ENCODE assay signal across 8 cellular contexts in genomic region chr20:53872561-53873248, GRCh38.
A peak's percentile ranks its signal among the peaks of the same experiment; 100 is the strongest.
DNase-seq lines count a peak whose midpoint lies in the region; ATAC-seq and TF ChIP-seq lines count a peak whose summit lies in the region.

No MANE protein-coding gene starts in this region.

- TF ChIP-seq EP300 in SK-N-SH (IDR thresholded peaks at IDR 0.05; ENCODE audit: borderline replicate concordance in 1 of 2, low read depth in 1 of 2, low read length in 1 of 2): no peak

- H3K27ac Mint-ChIP-seq in CD4-positive, alpha-beta T cell: peak overlapping the region; percentile 98
- H3K27ac Mint-ChIP-seq in central memory CD8-positive, alpha-beta T cell (ENCODE audit: low read depth): peak overlapping the region; percentile 95

- TF ChIP-seq CTCF in CD4-positive, alpha-beta T cell (IDR thresholded peaks at IDR 0.05): no peak
- TF ChIP-seq CTCF in SK-N-SH (IDR thresholded peaks at IDR 0.05): no peak

- H3K4me3 ChIP-seq in SK-N-SH (ENCODE audit: low read depth in 2 of 2, low read length in 1 of 2) (no peak overlapping the region), skeletal muscle satellite cell (ENCODE audit: low read length) (no peak overlapping the region)

- peak in 8 of 10 experiments; percentile 23 to 63 (median 38) for DNase-seq in CD4-positive, alpha-beta T cell
- DNase-seq in SK-N-SH: no peak
- peak in 1 of 2 donors; percentile 36 for DNase-seq in central memory CD8-positive, alpha-beta T cell (ENCODE audit: low spot score in 2 of 2)
- no peak for DNase-seq in iPS-NIHi11 (ENCODE audit: low spot score)
- no peak for DNase-seq in NCI-H226

- no peaks in the 10 kb centered on the region for H3K79me2 ChIP-seq in SK-N-SH (ENCODE audit: insufficient read depth)

- intact Hi-C loops in CD4-positive, alpha-beta T cell (cut with DNase I, micrococcal nuclease): loop anchor here (1.0 to 5.0 kb wide), 5 partner anchors 120 to 293 kb away; no protein-coding TSS in a partner anchor

- H3K4me1 ChIP-seq in SK-N-SH (ENCODE audit: control insufficient read depth in 1 of 2, insufficient read depth in 2 of 2, low read depth in 1 of 2, low read length in 1 of 2): peaks cover 9 to 36% of the 10 kb centered on the region in 2 experiments
- H3K4me1 ChIP-seq in skeletal muscle satellite cell (ENCODE audit: control insufficient read depth, insufficient read depth, low read length): peaks cover 40% of the 10 kb centered on the region

- peak overlapping the region; percentile 59; the same call in 1 of the 2 replicates for H3K9ac ChIP-seq in SK-N-SH
- peak overlapping the region; percentile 59 for H3K9ac ChIP-seq in skeletal muscle satellite cell (ENCODE audit: low read depth, low read length)

- peak overlapping the region; percentile 90 for H3K4me3 Mint-ChIP-seq in CD4-positive, alpha-beta T cell
- H3K4me3 Mint-ChIP-seq in central memory CD8-positive, alpha-beta T cell: peak overlapping the region; percentile 78

- H3K27me3 Mint-ChIP-seq in CD4-positive, alpha-beta T cell: no peaks in the 10 kb centered on the region
- no peaks in the 10 kb centered on the region for H3K27me3 Mint-ChIP-seq in central memory CD8-positive, alpha-beta T cell

- H3K36me3 ChIP-seq in SK-N-SH (replicated peaks in 1 of 2; ENCODE audit: control insufficient read depth in 1 of 2, insufficient read depth in 2 of 2, low read length in 1 of 2): no peaks in the 10 kb centered on the region
- no peaks in the 10 kb centered on the region for H3K36me3 ChIP-seq in skeletal muscle satellite cell (ENCODE audit: insufficient read depth, low read length)

- peaks cover 8% of the 10 kb centered on the region for H3K36me3 Mint-ChIP-seq in CD4-positive, alpha-beta T cell (ENCODE audit: low read depth)
- H3K36me3 Mint-ChIP-seq in central memory CD8-positive, alpha-beta T cell (ENCODE audit: insufficient read depth): peaks cover 19% of the 10 kb centered on the region

- peak overlapping the region; percentile 53 for H3K27ac ChIP-seq in CD4-positive, alpha-beta T cell (ENCODE audit: low read depth, low read length)
- peak overlapping the region; percentile 64 to 77 for H3K27ac ChIP-seq in SK-N-SH (ENCODE audit: low read depth in 2 of 2, low read length in 1 of 2)

- H3K9me3 ChIP-seq in CD4-positive, alpha-beta T cell (ENCODE audit: control insufficient read depth, low read length): no peaks in the 10 kb centered on the region
- H3K9me3 ChIP-seq in SK-N-SH: no peaks in the 10 kb centered on the region
- no peaks in the 10 kb centered on the region for H3K9me3 ChIP-seq in skeletal muscle satellite cell (replicated peaks; ENCODE audit: low read length)

- H3K9me3 Mint-ChIP-seq in CD4-positive, alpha-beta T cell: no peaks in the 10 kb centered on the region
- H3K9me3 Mint-ChIP-seq in central memory CD8-positive, alpha-beta T cell: no peaks in the 10 kb centered on the region

- H3F3A ChIP-seq in SK-N-SH (replicated peaks; ENCODE audit: insufficient read depth): peaks cover 37% of the 10 kb centered on the region

- ATAC-seq in CD4-positive, alpha-beta T cell (ENCODE audit: poor library complexity): peak; percentile 64
- ATAC-seq in GM21825 (IDR thresholded peaks at IDR 0.05; ENCODE audit: unreplicated experiment) (peak; percentile 59), GM19328 (IDR thresholded peaks at IDR 0.05; ENCODE audit: unreplicated experiment) (no peak)
- ATAC-seq in central memory CD8-positive, alpha-beta T cell (replicated peaks; ENCODE audit: extremely low read depth, poor library complexity, severe bottlenecking): peak; percentile 73

- CTCF ChIA-PET in CD4-positive, alpha-beta T cell (lab: Charles Lee): interaction anchor here (0.6 to 1.7 kb wide), 10 partner anchors 9 to 294 kb away, joined by 3 to 6 read pairs (median 4); no protein-coding TSS in a partner anchor
- CTCF ChIA-PET in SK-N-SH (lab: Yijun Ruan, JAX): interaction anchor here (0.7 to 2.8 kb wide), 4 partner anchors 12 to 53 kb away, joined by 3 to 16 read pairs (median 4); no protein-coding TSS in a partner anchor

- no peaks in the 10 kb centered on the region for H3K9me2 ChIP-seq in SK-N-SH

- H4K20me1 ChIP-seq in SK-N-SH (ENCODE audit: insufficient read depth): no peaks in the 10 kb centered on the region

- 81% methylated on average over 10 of the region's 10 CpGs for WGBS in SK-N-SH (ENCODE audit: low lambda C conversion rate)

- TF ChIP-seq RAD21 in SK-N-SH (IDR thresholded peaks at IDR 0.05; ENCODE audit: low read length): no peak

- H3K4me1 Mint-ChIP-seq in CD4-positive, alpha-beta T cell (ENCODE audit: low read depth): peaks cover 48% of the 10 kb centered on the region
- peaks cover 49% of the 10 kb centered on the region for H3K4me1 Mint-ChIP-seq in central memory CD8-positive, alpha-beta T cell

- POLR2A ChIA-PET in CD4-positive, alpha-beta T cell (lab: Charles Lee): interaction anchor here (0.7 to 3.9 kb wide), 34 partner anchors 8 to 295 kb away, joined by 3 to 39 read pairs (median 5); partner anchors contain the start of gene ZNF217
- POLR2A ChIA-PET in SK-N-SH (lab: Yijun Ruan, JAX): no interaction called here

- peak overlapping the region; percentile 92 for H2AFZ ChIP-seq in SK-N-SH (ENCODE audit: low read depth)

- H3K27me3 ChIP-seq in CD4-positive, alpha-beta T cell (ENCODE audit: control insufficient read depth, insufficient read depth, low read length): no peaks in the 10 kb centered on the region
- H3K27me3 ChIP-seq in SK-N-SH (ENCODE audit: insufficient read depth) (no peaks in the 10 kb centered on the region), skeletal muscle satellite cell (ENCODE audit: control insufficient read depth, insufficient read depth, low read length) (no peaks in the 10 kb centered on the region)

- H3K4me2 ChIP-seq in SK-N-SH (peak overlapping the region; percentile 46), skeletal muscle satellite cell (ENCODE audit: low read length) (peak overlapping the region; percentile 47)

TF ChIP-seq in SK-N-SH, 30 proteins besides CTCF, POLR2A, EP300 and RAD21 (continues in another document):
- TF ChIP-seq USF2 (IDR thresholded peaks at IDR 0.05; ENCODE audit: borderline replicate concordance, low read depth, low read length) (no peak), SMC3 (IDR thresholded peaks at IDR 0.05; ENCODE audit: low read depth, low read length) (no peak), SIN3A (IDR thresholded peaks at IDR 0.05; ENCODE audit: borderline replicate concordance, low read depth, low read length) (no peak), ZBTB33 (IDR thresholded peaks at IDR 0.05; ENCODE audit: borderline replicate concordance, low read depth) (no peak), TAF1 (IDR thresholded peaks at IDR 0.05; ENCODE audit: borderline replicate concordance, low read depth, low read length) (no peak), TCF12 (IDR thresholded peaks at IDR 0.05) (no peak), REST (IDR thresholded peaks at IDR 0.05; ENCODE audit: low read depth, low read length) (no peak), EZH2phosphoT487 (IDR thresholded peaks at IDR 0.05; ENCODE audit: borderline replicate concordance, low read depth) (no peak)

Comparison
In these comparisons a context has a peak if more than half of its experiments do, and no peak if none do; other contexts are left out.
1. DNase-seq: peak in CD4-positive, alpha-beta T cell (8 of 10); none in SK-N-SH (single experiment), iPS-NIHi11 (single experiment) and NCI-H226 (single experiment).